11 cellular contexts compared by ENCODE assay signal in genomic region chr10:35588836-35589235, GRCh38. TPM values are rescaled to one million over a fixed set of nuclear protein-coding genes. Genes with fewer than 3 reads are reported as not detected.
"Had no signal": no experiment of that assay in that cellular context is flagged by ENCODE, and none has a peak within 500 bp of the region (broad histone marks: within the 10 kb centered on the region; RNA-seq: fewer than 3 reads in every experiment).

No MANE protein-coding gene starts in this region.

- FAIRE-seq: HepG2 had no signal

- DNase-seq: GM23248, GOT3, H9, HCEC 1CT, HFFc6, KBM-7 had no signal

- H3K4me3 ChIP-seq: GM23248 had no signal

- H3K27ac ChIP-seq: GM23248, HL-60 had no signal

- ATAC-seq: HepG2 had no signal

RNA-seq across cellular contexts. Expression of gene GJD4, which starts 16.3 kb away (rescaled TPM):
- total RNA-seq: GM23248, H4, H9, HepG2, HFFc6, HT1080 had no signal
- polyA plus RNA-seq: GM23248, HepG2, IgD-negative memory B cell had no signal

RNA-seq across cellular contexts. Expression of gene FZD8, which starts 53.3 kb away (rescaled TPM):
- polyA plus RNA-seq: IgD-negative memory B cell had no signal
